In the genomic region with DNA sequence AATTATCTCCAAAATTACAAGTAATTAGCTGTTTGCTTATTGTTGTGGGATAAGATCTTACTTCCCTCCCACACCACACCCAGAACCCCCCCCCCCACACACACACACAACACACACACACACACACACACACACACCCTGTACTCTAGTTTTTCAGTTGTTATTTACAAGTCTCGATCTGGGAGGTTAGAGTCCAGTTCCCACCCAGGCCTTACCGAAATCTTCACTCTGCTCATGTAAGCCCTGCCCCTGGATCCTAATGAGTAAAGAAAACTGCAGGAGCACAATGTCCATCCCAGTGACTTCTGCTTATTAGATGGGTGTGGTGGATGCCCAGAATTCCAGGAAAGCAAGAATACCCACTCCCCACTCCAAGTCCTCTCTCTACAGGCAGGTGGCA, we compare ENCODE assay signal across 2 cellular contexts.
TF ChIP-seq lines count a peak whose summit lies in the region.

No MANE protein-coding gene starts in this region.

TF ChIP-seq in GM23338, 12 proteins besides CTCF, POLR2A, EP300 and RAD21:
- TF ChIP-seq EZH2phosphoT487 (IDR thresholded peaks at IDR 0.05; ENCODE audit: unreplicated experiment) (no peak), NANOG (IDR thresholded peaks at IDR 0.05; ENCODE audit: borderline replicate concordance) (no peak)

TF ChIP-seq in HepG2, 621 proteins besides CTCF, POLR2A, EP300 and RAD21:
- no peak for TF ChIP-seq KMT2B (CRISPR knock-in tag; IDR thresholded peaks at IDR 0.05)
- TF ChIP-seq SOX13 (IDR thresholded peaks at IDR 0.05): no peak
- peak in 1 of 2 experiments; percentile 27; a peak in 1 of 4 replicates for TF ChIP-seq SOX13 (CRISPR knock-in tag; conservative IDR thresholded peaks at IDR 0.05 in 1 of 2, IDR thresholded peaks at IDR 0.05 in 1 of 2)
- TF ChIP-seq NCOA5 (CRISPR knock-in tag; IDR thresholded peaks at IDR 0.05): no peak
- no peak for TF ChIP-seq FOXP1 (IDR thresholded peaks at IDR 0.05)
- 0 out of 2 replicates have a peak, but pooled peaks have one; percentile 23 for TF ChIP-seq FOXP1 (CRISPR knock-in tag; IDR thresholded peaks at IDR 0.05)
- TF ChIP-seq, protein P1, sequence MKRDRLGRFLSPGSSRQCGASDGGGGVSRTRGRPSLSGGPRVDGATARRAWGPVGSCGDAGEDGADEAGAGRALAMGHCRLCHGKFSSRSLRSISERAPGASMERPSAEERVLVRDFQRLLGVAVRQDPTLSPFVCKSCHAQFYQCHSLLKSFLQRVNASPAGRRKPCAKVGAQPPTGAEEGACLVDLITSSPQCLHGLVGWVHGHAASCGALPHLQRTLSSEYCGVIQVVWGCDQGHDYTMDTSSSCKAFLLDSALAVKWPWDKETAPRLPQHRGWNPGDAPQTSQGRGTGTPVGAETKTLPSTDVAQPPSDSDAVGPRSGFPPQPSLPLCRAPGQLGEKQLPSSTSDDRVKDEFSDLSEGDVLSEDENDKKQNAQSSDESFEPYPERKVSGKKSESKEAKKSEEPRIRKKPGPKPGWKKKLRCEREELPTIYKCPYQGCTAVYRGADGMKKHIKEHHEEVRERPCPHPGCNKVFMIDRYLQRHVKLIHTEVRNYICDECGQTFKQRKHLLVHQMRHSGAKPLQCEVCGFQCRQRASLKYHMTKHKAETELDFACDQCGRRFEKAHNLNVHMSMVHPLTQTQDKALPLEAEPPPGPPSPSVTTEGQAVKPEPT (CRISPR knock-in tag; IDR thresholded peaks at IDR 0.05; ENCODE audit: low read depth): 0 out of 2 replicates have a peak, but pooled peaks have one; percentile 36
- TF ChIP-seq, protein P2, sequence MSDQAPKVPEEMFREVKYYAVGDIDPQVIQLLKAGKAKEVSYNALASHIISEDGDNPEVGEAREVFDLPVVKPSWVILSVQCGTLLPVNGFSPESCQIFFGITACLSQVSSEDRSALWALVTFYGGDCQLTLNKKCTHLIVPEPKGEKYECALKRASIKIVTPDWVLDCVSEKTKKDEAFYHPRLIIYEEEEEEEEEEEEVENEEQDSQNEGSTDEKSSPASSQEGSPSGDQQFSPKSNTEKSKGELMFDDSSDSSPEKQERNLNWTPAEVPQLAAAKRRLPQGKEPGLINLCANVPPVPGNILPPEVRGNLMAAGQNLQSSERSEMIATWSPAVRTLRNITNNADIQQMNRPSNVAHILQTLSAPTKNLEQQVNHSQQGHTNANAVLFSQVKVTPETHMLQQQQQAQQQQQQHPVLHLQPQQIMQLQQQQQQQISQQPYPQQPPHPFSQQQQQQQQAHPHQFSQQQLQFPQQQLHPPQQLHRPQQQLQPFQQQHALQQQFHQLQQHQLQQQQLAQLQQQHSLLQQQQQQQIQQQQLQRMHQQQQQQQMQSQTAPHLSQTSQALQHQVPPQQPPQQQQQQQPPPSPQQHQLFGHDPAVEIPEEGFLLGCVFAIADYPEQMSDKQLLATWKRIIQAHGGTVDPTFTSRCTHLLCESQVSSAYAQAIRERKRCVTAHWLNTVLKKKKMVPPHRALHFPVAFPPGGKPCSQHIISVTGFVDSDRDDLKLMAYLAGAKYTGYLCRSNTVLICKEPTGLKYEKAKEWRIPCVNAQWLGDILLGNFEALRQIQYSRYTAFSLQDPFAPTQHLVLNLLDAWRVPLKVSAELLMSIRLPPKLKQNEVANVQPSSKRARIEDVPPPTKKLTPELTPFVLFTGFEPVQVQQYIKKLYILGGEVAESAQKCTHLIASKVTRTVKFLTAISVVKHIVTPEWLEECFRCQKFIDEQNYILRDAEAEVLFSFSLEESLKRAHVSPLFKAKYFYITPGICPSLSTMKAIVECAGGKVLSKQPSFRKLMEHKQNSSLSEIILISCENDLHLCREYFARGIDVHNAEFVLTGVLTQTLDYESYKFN (CRISPR knock-in tag; conservative IDR thresholded peaks at IDR 0.05): 0 out of 2 replicates have a peak, but pooled peaks have one; percentile 19
- TF ChIP-seq, protein P3, sequence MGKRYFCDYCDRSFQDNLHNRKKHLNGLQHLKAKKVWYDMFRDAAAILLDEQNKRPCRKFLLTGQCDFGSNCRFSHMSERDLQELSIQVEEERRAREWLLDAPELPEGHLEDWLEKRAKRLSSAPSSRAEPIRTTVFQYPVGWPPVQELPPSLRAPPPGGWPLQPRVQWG (CRISPR knock-in tag; IDR thresholded peaks at IDR 0.05; ENCODE audit: borderline replicate concordance, low read depth): no peak
- TF ChIP-seq, protein P4, sequence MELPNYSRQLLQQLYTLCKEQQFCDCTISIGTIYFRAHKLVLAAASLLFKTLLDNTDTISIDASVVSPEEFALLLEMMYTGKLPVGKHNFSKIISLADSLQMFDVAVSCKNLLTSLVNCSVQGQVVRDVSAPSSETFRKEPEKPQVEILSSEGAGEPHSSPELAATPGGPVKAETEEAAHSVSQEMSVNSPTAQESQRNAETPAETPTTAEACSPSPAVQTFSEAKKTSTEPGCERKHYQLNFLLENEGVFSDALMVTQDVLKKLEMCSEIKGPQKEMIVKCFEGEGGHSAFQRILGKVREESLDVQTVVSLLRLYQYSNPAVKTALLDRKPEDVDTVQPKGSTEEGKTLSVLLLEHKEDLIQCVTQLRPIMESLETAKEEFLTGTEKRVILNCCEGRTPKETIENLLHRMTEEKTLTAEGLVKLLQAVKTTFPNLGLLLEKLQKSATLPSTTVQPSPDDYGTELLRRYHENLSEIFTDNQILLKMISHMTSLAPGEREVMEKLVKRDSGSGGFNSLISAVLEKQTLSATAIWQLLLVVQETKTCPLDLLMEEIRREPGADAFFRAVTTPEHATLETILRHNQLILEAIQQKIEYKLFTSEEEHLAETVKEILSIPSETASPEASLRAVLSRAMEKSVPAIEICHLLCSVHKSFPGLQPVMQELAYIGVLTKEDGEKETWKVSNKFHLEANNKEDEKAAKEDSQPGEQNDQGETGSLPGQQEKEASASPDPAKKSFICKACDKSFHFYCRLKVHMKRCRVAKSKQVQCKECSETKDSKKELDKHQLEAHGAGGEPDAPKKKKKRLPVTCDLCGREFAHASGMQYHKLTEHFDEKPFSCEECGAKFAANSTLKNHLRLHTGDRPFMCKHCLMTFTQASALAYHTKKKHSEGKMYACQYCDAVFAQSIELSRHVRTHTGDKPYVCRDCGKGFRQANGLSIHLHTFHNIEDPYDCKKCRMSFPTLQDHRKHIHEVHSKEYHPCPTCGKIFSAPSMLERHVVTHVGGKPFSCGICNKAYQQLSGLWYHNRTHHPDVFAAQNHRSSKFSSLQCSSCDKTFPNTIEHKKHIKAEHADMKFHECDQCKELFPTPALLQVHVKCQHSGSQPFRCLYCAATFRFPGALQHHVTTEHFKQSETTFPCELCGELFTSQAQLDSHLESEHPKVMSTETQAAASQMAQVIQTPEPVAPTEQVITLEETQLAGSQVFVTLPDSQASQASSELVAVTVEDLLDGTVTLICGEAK (IDR thresholded peaks at IDR 0.05): no peak
- TF ChIP-seq, protein P4 (CRISPR knock-in tag; IDR thresholded peaks at IDR 0.05): no peak
- no peak for TF ChIP-seq CREM (IDR thresholded peaks at IDR 0.05)
- no peak for TF ChIP-seq CREM (CRISPR knock-in tag; IDR thresholded peaks at IDR 0.05)
- TF ChIP-seq ZFX (CRISPR knock-in tag; IDR thresholded peaks at IDR 0.05; ENCODE audit: low read depth): peak; percentile 20; the same call in 1 of the 2 replicates
- 0 out of 2 replicates have a peak, but pooled peaks have one; percentile 16 for TF ChIP-seq DPF2 (CRISPR knock-in tag; IDR thresholded peaks at IDR 0.05; ENCODE audit: borderline replicate concordance, low read depth)
- TF ChIP-seq, protein P5, sequence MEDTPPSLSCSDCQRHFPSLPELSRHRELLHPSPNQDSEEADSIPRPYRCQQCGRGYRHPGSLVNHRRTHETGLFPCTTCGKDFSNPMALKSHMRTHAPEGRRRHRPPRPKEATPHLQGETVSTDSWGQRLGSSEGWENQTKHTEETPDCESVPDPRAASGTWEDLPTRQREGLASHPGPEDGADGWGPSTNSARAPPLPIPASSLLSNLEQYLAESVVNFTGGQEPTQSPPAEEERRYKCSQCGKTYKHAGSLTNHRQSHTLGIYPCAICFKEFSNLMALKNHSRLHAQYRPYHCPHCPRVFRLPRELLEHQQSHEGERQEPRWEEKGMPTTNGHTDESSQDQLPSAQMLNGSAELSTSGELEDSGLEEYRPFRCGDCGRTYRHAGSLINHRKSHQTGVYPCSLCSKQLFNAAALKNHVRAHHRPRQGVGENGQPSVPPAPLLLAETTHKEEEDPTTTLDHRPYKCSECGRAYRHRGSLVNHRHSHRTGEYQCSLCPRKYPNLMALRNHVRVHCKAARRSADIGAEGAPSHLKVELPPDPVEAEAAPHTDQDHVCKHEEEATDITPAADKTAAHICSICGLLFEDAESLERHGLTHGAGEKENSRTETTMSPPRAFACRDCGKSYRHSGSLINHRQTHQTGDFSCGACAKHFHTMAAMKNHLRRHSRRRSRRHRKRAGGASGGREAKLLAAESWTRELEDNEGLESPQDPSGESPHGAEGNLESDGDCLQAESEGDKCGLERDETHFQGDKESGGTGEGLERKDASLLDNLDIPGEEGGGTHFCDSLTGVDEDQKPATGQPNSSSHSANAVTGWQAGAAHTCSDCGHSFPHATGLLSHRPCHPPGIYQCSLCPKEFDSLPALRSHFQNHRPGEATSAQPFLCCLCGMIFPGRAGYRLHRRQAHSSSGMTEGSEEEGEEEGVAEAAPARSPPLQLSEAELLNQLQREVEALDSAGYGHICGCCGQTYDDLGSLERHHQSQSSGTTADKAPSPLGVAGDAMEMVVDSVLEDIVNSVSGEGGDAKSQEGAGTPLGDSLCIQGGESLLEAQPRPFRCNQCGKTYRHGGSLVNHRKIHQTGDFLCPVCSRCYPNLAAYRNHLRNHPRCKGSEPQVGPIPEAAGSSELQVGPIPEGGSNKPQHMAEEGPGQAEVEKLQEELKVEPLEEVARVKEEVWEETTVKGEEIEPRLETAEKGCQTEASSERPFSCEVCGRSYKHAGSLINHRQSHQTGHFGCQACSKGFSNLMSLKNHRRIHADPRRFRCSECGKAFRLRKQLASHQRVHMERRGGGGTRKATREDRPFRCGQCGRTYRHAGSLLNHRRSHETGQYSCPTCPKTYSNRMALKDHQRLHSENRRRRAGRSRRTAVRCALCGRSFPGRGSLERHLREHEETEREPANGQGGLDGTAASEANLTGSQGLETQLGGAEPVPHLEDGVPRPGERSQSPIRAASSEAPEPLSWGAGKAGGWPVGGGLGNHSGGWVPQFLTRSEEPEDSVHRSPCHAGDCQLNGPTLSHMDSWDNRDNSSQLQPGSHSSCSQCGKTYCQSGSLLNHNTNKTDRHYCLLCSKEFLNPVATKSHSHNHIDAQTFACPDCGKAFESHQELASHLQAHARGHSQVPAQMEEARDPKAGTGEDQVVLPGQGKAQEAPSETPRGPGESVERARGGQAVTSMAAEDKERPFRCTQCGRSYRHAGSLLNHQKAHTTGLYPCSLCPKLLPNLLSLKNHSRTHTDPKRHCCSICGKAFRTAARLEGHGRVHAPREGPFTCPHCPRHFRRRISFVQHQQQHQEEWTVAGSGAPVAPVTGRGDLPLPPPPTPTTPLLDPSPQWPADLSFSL (CRISPR knock-in tag; IDR thresholded peaks at IDR 0.05): peak; percentile 83
- no peak for TF ChIP-seq ZNF572 (CRISPR knock-in tag; IDR thresholded peaks at IDR 0.05)
- TF ChIP-seq RFXANK (CRISPR knock-in tag; IDR thresholded peaks at IDR 0.05): no peak
- peak; percentile 39 for TF ChIP-seq TEAD3 (CRISPR knock-in tag; optimal IDR thresholded peaks at IDR 0.05; ENCODE audit: borderline replicate concordance)
- TF ChIP-seq, protein P6, sequence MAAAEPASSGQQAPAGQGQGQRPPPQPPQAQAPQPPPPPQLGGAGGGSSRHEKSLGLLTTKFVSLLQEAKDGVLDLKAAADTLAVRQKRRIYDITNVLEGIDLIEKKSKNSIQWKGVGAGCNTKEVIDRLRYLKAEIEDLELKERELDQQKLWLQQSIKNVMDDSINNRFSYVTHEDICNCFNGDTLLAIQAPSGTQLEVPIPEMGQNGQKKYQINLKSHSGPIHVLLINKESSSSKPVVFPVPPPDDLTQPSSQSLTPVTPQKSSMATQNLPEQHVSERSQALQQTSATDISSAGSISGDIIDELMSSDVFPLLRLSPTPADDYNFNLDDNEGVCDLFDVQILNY (CRISPR knock-in tag; conservative IDR thresholded peaks at IDR 0.05): no peak
- TF ChIP-seq HNF4A (CRISPR knock-in tag; IDR thresholded peaks at IDR 0.05): 0 out of 2 replicates have a peak, but pooled peaks have one; percentile 23
